In genomic region chr22:50146440-50147228, GRCh38 we compare ENCODE assay signal across 1 cellular context.
TF ChIP-seq lines count a peak whose summit lies in the region.

No MANE protein-coding gene starts in this region.

TF ChIP-seq in HepG2, 621 proteins besides CTCF, POLR2A, EP300 and RAD21 (continued from another document and continues in another):
- 0 out of 2 replicates have a peak, but pooled peaks have one; percentile 42 for TF ChIP-seq ZGPAT (CRISPR knock-in tag; IDR thresholded peaks at IDR 0.05)
- no peak for TF ChIP-seq DNMT3B (CRISPR knock-in tag; conservative IDR thresholded peaks at IDR 0.05)
- no peak for TF ChIP-seq ZNF567 (CRISPR knock-in tag; IDR thresholded peaks at IDR 0.05; ENCODE audit: borderline replicate concordance)
- no peak for TF ChIP-seq SMAD9 (CRISPR knock-in tag; IDR thresholded peaks at IDR 0.05)
- TF ChIP-seq ISX (CRISPR knock-in tag; conservative IDR thresholded peaks at IDR 0.05) = no peak
- no peak for TF ChIP-seq PBX2 (CRISPR knock-in tag; IDR thresholded peaks at IDR 0.05)
- no peak for TF ChIP-seq SRSF1 (optimal IDR thresholded peaks at IDR 0.05; ENCODE audit: low read depth, low read length)
- TF ChIP-seq ZNF7 (CRISPR knock-in tag; IDR thresholded peaks at IDR 0.05) = no peak
- TF ChIP-seq YEATS4 (CRISPR knock-in tag; IDR thresholded peaks at IDR 0.05; ENCODE audit: borderline replicate concordance) = no peak
- TF ChIP-seq CHD2 (IDR thresholded peaks at IDR 0.05; ENCODE audit: low read depth, low read length) = no peak
- TF ChIP-seq ZNF776 (CRISPR knock-in tag; IDR thresholded peaks at IDR 0.05) = no peak
- 0 out of 2 replicates have a peak, but pooled peaks have one; percentile 61 for TF ChIP-seq SSRP1 (CRISPR knock-in tag; IDR thresholded peaks at IDR 0.05)
- TF ChIP-seq ATF3 (CRISPR knock-in tag; IDR thresholded peaks at IDR 0.05) = no peak
- TF ChIP-seq SIN3B (IDR thresholded peaks at IDR 0.05; ENCODE audit: low read length) = no peak
- TF ChIP-seq FOXO1 (CRISPR knock-in tag; IDR thresholded peaks at IDR 0.05) = no peak; the same call in 1 of the 2 replicates
- TF ChIP-seq MAZ (IDR thresholded peaks at IDR 0.05; ENCODE audit: borderline replicate concordance, low read depth, low read length) = peak; percentile 67; the same call in 1 of the 2 replicates
- no peak for TF ChIP-seq MAZ (CRISPR knock-in tag; IDR thresholded peaks at IDR 0.05; ENCODE audit: low read depth)
- no peak for TF ChIP-seq ZNF234 (CRISPR knock-in tag; conservative IDR thresholded peaks at IDR 0.05)
- no peak for TF ChIP-seq ZNF232 (CRISPR knock-in tag; IDR thresholded peaks at IDR 0.05; ENCODE audit: borderline replicate concordance)
- TF ChIP-seq GTF3A (CRISPR knock-in tag; conservative IDR thresholded peaks at IDR 0.05) = no peak
- no peak for TF ChIP-seq ZNF614 (CRISPR knock-in tag; IDR thresholded peaks at IDR 0.05; ENCODE audit: borderline replicate concordance)
- TF ChIP-seq ZNF24 (IDR thresholded peaks at IDR 0.05) = no peak
- TF ChIP-seq ARHGAP35 (CRISPR knock-in tag; IDR thresholded peaks at IDR 0.05; ENCODE audit: borderline replicate concordance) = no peak
- no peak for TF ChIP-seq TERF1 (CRISPR knock-in tag; IDR thresholded peaks at IDR 0.05)
- no peak for TF ChIP-seq ETS1 (CRISPR knock-in tag; IDR thresholded peaks at IDR 0.05)
- TF ChIP-seq TEAD2 (CRISPR knock-in tag; IDR thresholded peaks at IDR 0.05) = no peak
- no peak for TF ChIP-seq AGO1 (IDR thresholded peaks at IDR 0.05; ENCODE audit: low read depth, low read length, poor library complexity, severe bottlenecking)
- TF ChIP-seq, protein P1, sequence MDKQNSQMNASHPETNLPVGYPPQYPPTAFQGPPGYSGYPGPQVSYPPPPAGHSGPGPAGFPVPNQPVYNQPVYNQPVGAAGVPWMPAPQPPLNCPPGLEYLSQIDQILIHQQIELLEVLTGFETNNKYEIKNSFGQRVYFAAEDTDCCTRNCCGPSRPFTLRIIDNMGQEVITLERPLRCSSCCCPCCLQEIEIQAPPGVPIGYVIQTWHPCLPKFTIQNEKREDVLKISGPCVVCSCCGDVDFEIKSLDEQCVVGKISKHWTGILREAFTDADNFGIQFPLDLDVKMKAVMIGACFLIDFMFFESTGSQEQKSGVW (CRISPR knock-in tag; IDR thresholded peaks at IDR 0.05; ENCODE audit: borderline replicate concordance) = no peak
- no peak for TF ChIP-seq ZNF468 (CRISPR knock-in tag; IDR thresholded peaks at IDR 0.05)
- no peak for TF ChIP-seq MAFK (conservative IDR thresholded peaks at IDR 0.05 in 1 of 2, IDR thresholded peaks at IDR 0.05 in 1 of 2; ENCODE audit: low read length in 2 of 2)
- TF ChIP-seq, protein P2, sequence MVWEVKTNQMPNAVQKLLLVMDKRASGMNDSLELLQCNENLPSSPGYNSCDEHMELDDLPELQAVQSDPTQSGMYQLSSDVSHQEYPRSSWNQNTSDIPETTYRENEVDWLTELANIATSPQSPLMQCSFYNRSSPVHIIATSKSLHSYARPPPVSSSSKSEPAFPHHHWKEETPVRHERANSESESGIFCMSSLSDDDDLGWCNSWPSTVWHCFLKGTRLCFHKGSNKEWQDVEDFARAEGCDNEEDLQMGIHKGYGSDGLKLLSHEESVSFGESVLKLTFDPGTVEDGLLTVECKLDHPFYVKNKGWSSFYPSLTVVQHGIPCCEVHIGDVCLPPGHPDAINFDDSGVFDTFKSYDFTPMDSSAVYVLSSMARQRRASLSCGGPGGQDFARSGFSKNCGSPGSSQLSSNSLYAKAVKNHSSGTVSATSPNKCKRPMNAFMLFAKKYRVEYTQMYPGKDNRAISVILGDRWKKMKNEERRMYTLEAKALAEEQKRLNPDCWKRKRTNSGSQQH (CRISPR knock-in tag; IDR thresholded peaks at IDR 0.05; ENCODE audit: low read depth) = no peak
- no peak for TF ChIP-seq HIVEP1 (CRISPR knock-in tag; IDR thresholded peaks at IDR 0.05)
- no peak for TF ChIP-seq CERS6 (CRISPR knock-in tag; IDR thresholded peaks at IDR 0.05)
- TF ChIP-seq ZNF883 (CRISPR knock-in tag; IDR thresholded peaks at IDR 0.05; ENCODE audit: not compliant biosample characterization) = no peak
- TF ChIP-seq MTF1 (CRISPR knock-in tag; IDR thresholded peaks at IDR 0.05) = no peak
- 0 out of 2 replicates have a peak, but pooled peaks have one; percentile 31 for TF ChIP-seq SP140L (CRISPR knock-in tag; IDR thresholded peaks at IDR 0.05; ENCODE audit: borderline replicate concordance)
- no peak for TF ChIP-seq ZEB1 (IDR thresholded peaks at IDR 0.05; ENCODE audit: insufficient replicate concordance, low read depth)
- TF ChIP-seq, protein P3, sequence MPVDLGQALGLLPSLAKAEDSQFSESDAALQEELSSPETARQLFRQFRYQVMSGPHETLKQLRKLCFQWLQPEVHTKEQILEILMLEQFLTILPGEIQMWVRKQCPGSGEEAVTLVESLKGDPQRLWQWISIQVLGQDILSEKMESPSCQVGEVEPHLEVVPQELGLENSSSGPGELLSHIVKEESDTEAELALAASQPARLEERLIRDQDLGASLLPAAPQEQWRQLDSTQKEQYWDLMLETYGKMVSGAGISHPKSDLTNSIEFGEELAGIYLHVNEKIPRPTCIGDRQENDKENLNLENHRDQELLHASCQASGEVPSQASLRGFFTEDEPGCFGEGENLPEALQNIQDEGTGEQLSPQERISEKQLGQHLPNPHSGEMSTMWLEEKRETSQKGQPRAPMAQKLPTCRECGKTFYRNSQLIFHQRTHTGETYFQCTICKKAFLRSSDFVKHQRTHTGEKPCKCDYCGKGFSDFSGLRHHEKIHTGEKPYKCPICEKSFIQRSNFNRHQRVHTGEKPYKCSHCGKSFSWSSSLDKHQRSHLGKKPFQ (CRISPR knock-in tag; IDR thresholded peaks at IDR 0.05; ENCODE audit: insufficient replicate concordance) = no peak
- peak; percentile 83 to 91 for TF ChIP-seq NR2F1 (CRISPR knock-in tag; IDR thresholded peaks at IDR 0.05)
- TF ChIP-seq NFIC (IDR thresholded peaks at IDR 0.05; ENCODE audit: low read length) = no peak
- no peak for TF ChIP-seq KLF13 (CRISPR knock-in tag; IDR thresholded peaks at IDR 0.05)
- no peak for TF ChIP-seq ZNF772 (CRISPR knock-in tag; IDR thresholded peaks at IDR 0.05)
- no peak for TF ChIP-seq ZNF205 (CRISPR knock-in tag; IDR thresholded peaks at IDR 0.05)
- no peak for TF ChIP-seq SCMH1 (CRISPR knock-in tag; IDR thresholded peaks at IDR 0.05; ENCODE audit: borderline replicate concordance)
- TF ChIP-seq, protein P4, sequence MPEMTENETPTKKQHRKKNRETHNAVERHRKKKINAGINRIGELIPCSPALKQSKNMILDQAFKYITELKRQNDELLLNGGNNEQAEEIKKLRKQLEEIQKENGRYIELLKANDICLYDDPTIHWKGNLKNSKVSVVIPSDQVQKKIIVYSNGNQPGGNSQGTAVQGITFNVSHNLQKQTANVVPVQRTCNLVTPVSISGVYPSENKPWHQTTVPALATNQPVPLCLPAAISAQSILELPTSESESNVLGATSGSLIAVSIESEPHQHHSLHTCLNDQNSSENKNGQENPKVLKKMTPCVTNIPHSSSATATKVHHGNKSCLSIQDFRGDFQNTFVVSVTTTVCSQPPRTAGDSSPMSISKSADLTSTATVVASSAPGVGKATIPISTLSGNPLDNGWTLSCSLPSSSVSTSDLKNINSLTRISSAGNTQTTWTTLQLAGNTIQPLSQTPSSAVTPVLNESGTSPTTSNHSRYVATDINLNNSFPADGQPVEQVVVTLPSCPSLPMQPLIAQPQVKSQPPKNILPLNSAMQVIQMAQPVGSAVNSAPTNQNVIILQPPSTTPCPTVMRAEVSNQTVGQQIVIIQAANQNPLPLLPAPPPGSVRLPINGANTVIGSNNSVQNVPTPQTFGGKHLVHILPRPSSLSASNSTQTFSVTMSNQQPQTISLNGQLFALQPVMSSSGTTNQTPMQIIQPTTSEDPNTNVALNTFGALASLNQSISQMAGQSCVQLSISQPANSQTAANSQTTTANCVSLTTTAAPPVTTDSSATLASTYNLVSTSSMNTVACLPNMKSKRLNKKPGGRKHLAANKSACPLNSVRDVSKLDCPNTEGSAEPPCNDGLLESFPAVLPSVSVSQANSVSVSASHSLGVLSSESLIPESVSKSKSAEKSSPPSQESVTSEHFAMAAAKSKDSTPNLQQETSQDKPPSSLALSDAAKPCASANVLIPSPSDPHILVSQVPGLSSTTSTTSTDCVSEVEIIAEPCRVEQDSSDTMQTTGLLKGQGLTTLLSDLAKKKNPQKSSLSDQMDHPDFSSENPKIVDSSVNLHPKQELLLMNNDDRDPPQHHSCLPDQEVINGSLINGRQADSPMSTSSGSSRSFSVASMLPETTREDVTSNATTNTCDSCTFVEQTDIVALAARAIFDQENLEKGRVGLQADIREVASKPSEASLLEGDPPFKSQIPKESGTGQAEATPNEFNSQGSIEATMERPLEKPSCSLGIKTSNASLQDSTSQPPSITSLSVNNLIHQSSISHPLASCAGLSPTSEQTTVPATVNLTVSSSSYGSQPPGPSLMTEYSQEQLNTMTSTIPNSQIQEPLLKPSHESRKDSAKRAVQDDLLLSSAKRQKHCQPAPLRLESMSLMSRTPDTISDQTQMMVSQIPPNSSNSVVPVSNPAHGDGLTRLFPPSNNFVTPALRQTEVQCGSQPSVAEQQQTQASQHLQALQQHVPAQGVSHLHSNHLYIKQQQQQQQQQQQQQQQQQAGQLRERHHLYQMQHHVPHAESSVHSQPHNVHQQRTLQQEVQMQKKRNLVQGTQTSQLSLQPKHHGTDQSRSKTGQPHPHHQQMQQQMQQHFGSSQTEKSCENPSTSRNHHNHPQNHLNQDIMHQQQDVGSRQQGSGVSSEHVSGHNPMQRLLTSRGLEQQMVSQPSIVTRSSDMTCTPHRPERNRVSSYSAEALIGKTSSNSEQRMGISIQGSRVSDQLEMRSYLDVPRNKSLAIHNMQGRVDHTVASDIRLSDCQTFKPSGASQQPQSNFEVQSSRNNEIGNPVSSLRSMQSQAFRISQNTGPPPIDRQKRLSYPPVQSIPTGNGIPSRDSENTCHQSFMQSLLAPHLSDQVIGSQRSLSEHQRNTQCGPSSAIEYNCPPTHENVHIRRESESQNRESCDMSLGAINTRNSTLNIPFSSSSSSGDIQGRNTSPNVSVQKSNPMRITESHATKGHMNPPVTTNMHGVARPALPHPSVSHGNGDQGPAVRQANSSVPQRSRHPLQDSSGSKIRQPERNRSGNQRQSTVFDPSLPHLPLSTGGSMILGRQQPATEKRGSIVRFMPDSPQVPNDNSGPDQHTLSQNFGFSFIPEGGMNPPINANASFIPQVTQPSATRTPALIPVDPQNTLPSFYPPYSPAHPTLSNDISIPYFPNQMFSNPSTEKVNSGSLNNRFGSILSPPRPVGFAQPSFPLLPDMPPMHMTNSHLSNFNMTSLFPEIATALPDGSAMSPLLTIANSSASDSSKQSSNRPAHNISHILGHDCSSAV (CRISPR knock-in tag; IDR thresholded peaks at IDR 0.05; ENCODE audit: borderline replicate concordance) = no peak
- TF ChIP-seq, protein P5, sequence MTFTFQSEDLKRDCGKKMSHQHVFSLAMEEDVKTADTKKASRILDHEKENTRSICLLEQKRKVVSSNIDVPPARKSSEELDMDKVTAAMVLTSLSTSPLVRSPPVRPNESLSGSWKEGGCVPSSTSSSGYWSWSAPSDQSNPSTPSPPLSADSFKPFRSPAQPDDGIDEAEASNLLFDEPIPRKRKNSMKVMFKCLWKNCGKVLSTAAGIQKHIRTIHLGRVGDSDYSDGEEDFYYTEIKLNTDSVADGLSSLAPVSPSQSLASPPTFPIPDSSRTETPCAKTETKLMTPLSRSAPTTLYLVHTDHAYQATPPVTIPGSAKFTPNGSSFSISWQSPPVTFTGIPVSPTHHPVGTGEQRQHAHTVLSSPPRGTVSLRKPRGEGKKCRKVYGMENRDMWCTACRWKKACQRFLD (CRISPR knock-in tag; IDR thresholded peaks at IDR 0.05; ENCODE audit: borderline replicate concordance) = no peak
- TF ChIP-seq ZNF724P (CRISPR knock-in tag; IDR thresholded peaks at IDR 0.05; ENCODE audit: borderline replicate concordance) = no peak
